11 cellular contexts compared by ENCODE assay signal in genomic region chr3:45992820-45993219, GRCh38. TPM values are rescaled to one million over a fixed set of nuclear protein-coding genes. Genes with fewer than 3 reads are reported as not detected.
DNase-seq lines count a peak whose midpoint lies in the region; ATAC-seq and TF ChIP-seq lines count a peak whose summit lies in the region.
"Had no signal": no experiment of that assay in that cellular context is flagged by ENCODE, and none has a peak within 500 bp of the region (broad histone marks: within the 10 kb centered on the region; RNA-seq: fewer than 3 reads in every experiment).

No MANE protein-coding gene starts in this region.

- H3K36me3 Mint-ChIP-seq in activated T-cell treated with anti-CD3 and anti-CD28 coated beads, Interleukin-2, amount 50 U/mL, for 24 hours (ENCODE audit: low read depth): peaks cover 28% of the 10 kb centered on the region

- H3K9me3 ChIP-seq in Peyer's patch: no peaks in the 10 kb centered on the region
- H3K9me3 ChIP-seq in subcutaneous abdominal adipose tissue (ENCODE audit: control insufficient read depth in 5 of 5, low read length in 5 of 5): no peaks in the 10 kb centered on the region
- H3K9me3 ChIP-seq in prostate gland: no peaks in the 10 kb centered on the region

- H3K9me3 Mint-ChIP-seq in activated T-cell treated with anti-CD3 and anti-CD28 coated beads, Interleukin-2, amount 50 U/mL, for 24 hours: peaks cover 3% of the 10 kb centered on the region

- no peak overlapping the region for H3K4me3 ChIP-seq in Peyer's patch
- no peak overlapping the region for H3K4me3 ChIP-seq in fibroblast of mammary gland (ENCODE audit: control insufficient read depth, low read depth, low read length)
- H3K4me3 ChIP-seq in subcutaneous abdominal adipose tissue (ENCODE audit: low read depth in 1 of 5, low read length in 5 of 5): no peak overlapping the region
- H3K4me3 ChIP-seq in prostate gland: no peak overlapping the region

- intact Hi-C loops in prostate gland (cut with DNase I): loop anchor here (10.0 kb wide), 1 partner anchor 82 kb away; no protein-coding TSS in a partner anchor

- TF ChIP-seq CTCF in Peyer's patch (IDR thresholded peaks at IDR 0.05): no peak
- no peak for TF ChIP-seq CTCF in fibroblast of mammary gland (conservative IDR thresholded peaks at IDR 0.05; ENCODE audit: control insufficient read depth, insufficient read depth, low read depth, low read length)
- TF ChIP-seq CTCF in prostate gland (IDR thresholded peaks at IDR 0.05): no peak

- no peak for DNase-seq in activated T-cell treated with anti-CD3 and anti-CD28 coated beads, Interleukin-2, amount 50 U/mL, for 24 hours
- DNase-seq in activated T-cell treated with anti-CD3 and anti-CD28 coated beads, Interleukin-2, amount 50 U/mL, for 48 hours: no peak
- no peak for DNase-seq in Peyer's patch
- DNase-seq in fibroblast of mammary gland (ENCODE audit: low read depth): peak; percentile 96
- no peak for DNase-seq in prostate gland (ENCODE audit: low spot score)
- DNase-seq in NOMO-1 treated with dmso at 0.1 percent for 144 hours (lab: John Stamatoyannopoulos, UW; ENCODE audit: unreplicated experiment): no peak
- DNase-seq: cerebellar nuclear complex, KG1 had no signal

- no peak overlapping the region for H3K4me3 Mint-ChIP-seq in activated T-cell treated with anti-CD3 and anti-CD28 coated beads, Interleukin-2, amount 50 U/mL, for 24 hours

- H3K36me3 ChIP-seq in Peyer's patch: no peaks in the 10 kb centered on the region
- H3K36me3 ChIP-seq in subcutaneous abdominal adipose tissue (ENCODE audit: control insufficient read depth in 5 of 5, insufficient read depth in 5 of 5, low read length in 5 of 5): no peaks in the 10 kb centered on the region
- no peaks in the 10 kb centered on the region for H3K36me3 ChIP-seq in prostate gland

- H3K27me3 Mint-ChIP-seq in activated T-cell treated with anti-CD3 and anti-CD28 coated beads, Interleukin-2, amount 50 U/mL, for 24 hours: no peaks in the 10 kb centered on the region

- ATAC-seq in HG02870 (IDR thresholded peaks at IDR 0.05; ENCODE audit: unreplicated experiment): no peak

- no peak for TF ChIP-seq POLR2A in Peyer's patch (IDR thresholded peaks at IDR 0.05)
- no peak for TF ChIP-seq POLR2A in prostate gland (IDR thresholded peaks at IDR 0.05)

- H3K27ac ChIP-seq in Peyer's patch (peak overlapping the region; percentile 62 to 97 (median 80)), subcutaneous abdominal adipose tissue (ENCODE audit: low read depth, low read length) (peak overlapping the region; percentile 12), prostate gland (no peak overlapping the region)

- peaks cover 74% of the 10 kb centered on the region for H3K4me1 Mint-ChIP-seq in activated T-cell treated with anti-CD3 and anti-CD28 coated beads, Interleukin-2, amount 50 U/mL, for 24 hours (ENCODE audit: low read depth)

- H3K4me1 ChIP-seq in Peyer's patch (peaks cover 3 to 63% (median 23%) of the 10 kb centered on the region in 4 donors), subcutaneous abdominal adipose tissue (ENCODE audit: control insufficient read depth in 5 of 5, insufficient read depth in 5 of 5, low read length in 5 of 5) (peaks cover 12 to 54% (median 41%) of the 10 kb centered on the region in 5 donors), prostate gland (replicated peaks) (peaks cover 17% of the 10 kb centered on the region)

- H3K27me3 ChIP-seq in Peyer's patch (no peaks in the 10 kb centered on the region), subcutaneous abdominal adipose tissue (ENCODE audit: control insufficient read depth in 5 of 5, insufficient read depth in 4 of 5, low read length in 5 of 5) (no peaks in the 10 kb centered on the region), prostate gland (replicated peaks; ENCODE audit: insufficient read depth) (no peaks in the 10 kb centered on the region)

- 76% methylated on average over 2 of the region's 2 CpGs for WGBS in prostate gland

- H3K9ac ChIP-seq in subcutaneous abdominal adipose tissue (ENCODE audit: low read length in 5 of 5): no peak overlapping the region

- H3K27ac Mint-ChIP-seq in activated T-cell treated with anti-CD3 and anti-CD28 coated beads, Interleukin-2, amount 50 U/mL, for 24 hours: peak overlapping the region; percentile 69

RNA-seq across cellular contexts. Expression of gene FYCO1, which starts 2.8 kb away (rescaled TPM):
- total RNA-seq in Peyer's patch (10 to 100 TPM; 35.8 to 51.2 (median 43.8) TPM), prostate gland (10 to 100 TPM; 33.1 to 56.7 TPM)

RNA-seq across cellular contexts. Expression of gene XCR1, which starts 34.5 kb away (rescaled TPM):
- total RNA-seq in Peyer's patch: not detected
- total RNA-seq in prostate gland: not detected
- total RNA-seq: lung microvascular endothelial cell had no signal

RNA-seq across cellular contexts. Expression of gene CXCR6, which starts 49.6 kb away (rescaled TPM):
- total RNA-seq in Peyer's patch (1 to 10 TPM in 3 of 4 donors, not detected in 1; 1.7 to 3.6 (median 2.5) TPM), prostate gland (1 to 10 TPM in 1 of 2 donors, under 1 TPM in 1; 0.96 to 1.2 TPM)
- total RNA-seq: lung microvascular endothelial cell had no signal

Comparison
In these comparisons a context has a peak if more than half of its experiments do, and no peak if none do; other contexts are left out.
1. H3K27ac ChIP-seq: peak in Peyer's patch (4 of 4) and subcutaneous abdominal adipose tissue (single experiment); none in prostate gland (0 of 2).